In genomic region chr1:216626394-216627067, GRCh38 we compare ENCODE assay signal across 22 cellular contexts.
DNase-seq lines count a peak whose midpoint lies in the region; ATAC-seq, FAIRE-seq and TF ChIP-seq lines count a peak whose summit lies in the region.
"Had no signal": no experiment of that assay in that cellular context is flagged by ENCODE, and none has a peak within 500 bp of the region (broad histone marks: within the 10 kb centered on the region; RNA-seq: fewer than 3 reads in every experiment).

No MANE protein-coding gene starts in this region.

- H3K27me3 ChIP-seq in GM23248 (replicated peaks; ENCODE audit: insufficient read depth) = no peaks in the 10 kb centered on the region
- H3K27me3 ChIP-seq in gastrocnemius medialis = no peaks in the 10 kb centered on the region
- no peaks in the 10 kb centered on the region for H3K27me3 ChIP-seq in uterus
- H3K27me3 ChIP-seq: hepatocyte had no signal

- H3K4me3 ChIP-seq in GM23248 = no peak overlapping the region
- H3K4me3 ChIP-seq in gastrocnemius medialis = peak overlapping the region in 2 of 4 donors; percentile 14 to 16
- no peak overlapping the region for H3K4me3 ChIP-seq in uterus
- H3K4me3 ChIP-seq: hepatocyte, thoracic aorta had no signal

- in situ Hi-C loops in GM23248 (cut with MboI) (no loop called here), gastrocnemius medialis (cut with MboI; ENCODE audit: low sequenced_read_pairs in 4 of 4) (no loop called here)

- no peaks in the 10 kb centered on the region for H3F3A ChIP-seq in GM23248 (ENCODE audit: insufficient read depth)

- no peaks in the 10 kb centered on the region for H3K9me2 ChIP-seq in GM23248 (ENCODE audit: insufficient read depth)

- 37 to 39% methylated on average over 6 of the region's 6 CpGs for WGBS in GM23248 (ENCODE audit: low coverage in 1 of 2, low lambda C conversion rate in 2 of 2, missing lambda C conversion rate in 2 of 2), 2 experiments

- DNase-seq in GM23248 (peak; percentile 6), OCI-M1 (lab: John Stamatoyannopoulos, UW) (peak; percentile 87), astrocyte of the hippocampus (ENCODE audit: low read depth, low spot score) (peak; percentile 26), gastrocnemius medialis (peak; percentile 11 to 37), uterus (no peak), COR-L47 (lab: John Stamatoyannopoulos, UW) (no peak), urothelium cell line (ENCODE audit: low spot score) (no peak), NCI-H1436 treated with DMSO at 0.1 percent for 48 hours (lab: John Stamatoyannopoulos, UW) (no peak)
- DNase-seq: activated CD4-positive, alpha-beta T cell treated with anti-CD3 and anti-CD28 coated beads, Interleukin-2, amount 10 ng/mL, durations not matched to agents 7 days and 5 days; CD8-positive, alpha-beta memory T cell; DMS79; effector CD4-positive, alpha-beta T cell; foreskin fibroblast; H7; NCI-H1417 treated with DMSO at 0.1 percent for 48 hours; NCI-H526 treated with DMSO at 0.1 percent for 48 hours; stimulated activated CD4-positive, alpha-beta T cell treated with anti-CD3 and anti-CD28 coated beads, Interleukin-2, amount 100 ng/mL, for 48 hours; stimulated activated naive CD4-positive, alpha-beta T cell treated with Interleukin-2 at 50 U/mL for 16 hours had no signal

- H4K20me1 ChIP-seq in GM23248 (ENCODE audit: insufficient read depth) = no peaks in the 10 kb centered on the region

- TF ChIP-seq CTCF in gastrocnemius medialis (IDR thresholded peaks at IDR 0.05 in 4 of 5, conservative IDR thresholded peaks at IDR 0.05 in 1 of 5) (no peak), uterus (IDR thresholded peaks at IDR 0.05) (no peak)

- H3K9me3 ChIP-seq in GM23248 (ENCODE audit: low read depth) (no peaks in the 10 kb centered on the region), gastrocnemius medialis (no peaks in the 10 kb centered on the region), uterus (no peaks in the 10 kb centered on the region)
- H3K9me3 ChIP-seq: thoracic aorta had no signal

- intact Hi-C loops in gastrocnemius medialis (cut with DNase I; ENCODE audit: low total_unique reads) = loop anchor here (2.0 kb wide), 1 partner anchor 26 kb away; no protein-coding TSS in a partner anchor
- intact Hi-C loops in uterus (cut with DNase I; ENCODE audit: low total_unique reads) = no loop called here

- no peak overlapping the region for H3K9ac ChIP-seq in GM23248

- TF ChIP-seq POLR2A in gastrocnemius medialis (IDR thresholded peaks at IDR 0.05) = no peak
- no peak for TF ChIP-seq POLR2A in uterus (IDR thresholded peaks at IDR 0.05)

- H3K79me2 ChIP-seq in GM23248 (ENCODE audit: insufficient read depth) = no peaks in the 10 kb centered on the region
- H3K79me2 ChIP-seq: hepatocyte had no signal

- no peak overlapping the region for H2AFZ ChIP-seq in GM23248
- H2AFZ ChIP-seq: hepatocyte had no signal

- no peak overlapping the region for H3K4me2 ChIP-seq in GM23248 (ENCODE audit: unreplicated experiment)
- H3K4me2 ChIP-seq: hepatocyte had no signal

- H3K27ac ChIP-seq in GM23248 (no peak overlapping the region), gastrocnemius medialis (peak overlapping the region; percentile 72 to 82 (median 75)), uterus (no peak overlapping the region)
- H3K27ac ChIP-seq: hepatocyte, thoracic aorta had no signal

- no peaks in the 10 kb centered on the region for H3K4me1 ChIP-seq in GM23248 (ENCODE audit: insufficient read depth)
- peaks cover 12 to 22% of the 10 kb centered on the region in 2 donors for H3K4me1 ChIP-seq in gastrocnemius medialis
- no peaks in the 10 kb centered on the region for H3K4me1 ChIP-seq in uterus

- peak; percentile 91 to 95 for ATAC-seq in gastrocnemius medialis
- ATAC-seq: activated naive CD4-positive, alpha-beta T cell treated with anti-CD3 and anti-CD28 coated beads, Interleukin-2, amount 50 U/mL, for 72 hours had no signal

- no peak for FAIRE-seq in urothelium cell line (lab: Jason Lieb, UNC)
- FAIRE-seq: islet of Langerhans had no signal

- H3K36me3 ChIP-seq in GM23248 (ENCODE audit: low read depth) (no peaks in the 10 kb centered on the region), gastrocnemius medialis (no peaks in the 10 kb centered on the region), uterus (no peaks in the 10 kb centered on the region)
- H3K36me3 ChIP-seq: thoracic aorta had no signal

Comparison
In these comparisons a context has a peak if more than half of its experiments do, and no peak if none do; other contexts are left out.
1. DNase-seq: peak in GM23248 (single experiment), OCI-M1 (single experiment), astrocyte of the hippocampus (single experiment) and gastrocnemius medialis (2 of 2); none in uterus (0 of 2), COR-L47 (single experiment), urothelium cell line (single experiment) and NCI-H1436 treated with DMSO at 0.1 percent for 48 hours (single experiment).
2. H3K27ac ChIP-seq: peak in gastrocnemius medialis (4 of 4); none in GM23248 (single experiment) and uterus (0 of 2).